In the genomic region with DNA sequence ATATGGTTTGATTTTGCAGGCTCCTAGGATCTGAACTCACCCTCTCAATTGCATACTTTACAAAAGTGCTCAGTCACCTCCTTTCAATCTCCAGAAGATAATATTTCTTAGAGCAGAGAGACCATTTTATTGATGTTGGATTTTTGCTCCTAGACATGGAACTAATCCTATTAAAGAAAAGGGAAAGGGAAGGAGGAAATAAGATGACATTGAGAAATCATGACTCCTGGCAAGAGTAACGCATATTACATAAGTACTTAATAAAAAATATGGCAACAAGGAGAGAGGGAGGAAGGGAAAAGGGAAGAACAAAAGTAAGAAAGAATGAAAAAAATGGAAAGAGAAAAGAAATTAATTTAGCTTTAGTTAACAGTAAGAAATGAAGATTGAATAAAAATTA, we compare ENCODE assay signal across 16 cellular contexts.
DNase-seq lines count a peak whose midpoint lies in the region; ATAC-seq, FAIRE-seq and TF ChIP-seq lines count a peak whose summit lies in the region.
"Had no signal": no experiment of that assay in that cellular context is flagged by ENCODE, and none has a peak within 500 bp of the region (broad histone marks: within the 10 kb centered on the region; RNA-seq: fewer than 3 reads in every experiment).

No MANE protein-coding gene starts in this region.

- H3K36me3 Mint-ChIP-seq in astrocyte (ENCODE audit: low read depth, unreplicated experiment), result no peaks in the 10 kb centered on the region
- no peaks in the 10 kb centered on the region for H3K36me3 Mint-ChIP-seq in GM23338 (ENCODE audit: low read depth)
- H3K36me3 Mint-ChIP-seq: CD14-positive monocyte; CD8-positive, alpha-beta T cell had no signal

- H3K27me3 ChIP-seq in left ventricle myocardium inferior (ENCODE audit: low read depth) (no peaks in the 10 kb centered on the region), right atrium auricular region (no peaks in the 10 kb centered on the region), astrocyte (ENCODE audit: insufficient read depth, low read length) (no peaks in the 10 kb centered on the region), GM23338 (ENCODE audit: insufficient read depth) (no peaks in the 10 kb centered on the region)

- no peak overlapping the region for H3K9ac ChIP-seq in astrocyte (ENCODE audit: low read length)
- H3K9ac ChIP-seq in kidney (ENCODE audit: low read length in 2 of 2), result no peak overlapping the region

- no peaks in the 10 kb centered on the region for H3K27me3 Mint-ChIP-seq in astrocyte (ENCODE audit: low read depth, unreplicated experiment)
- no peaks in the 10 kb centered on the region for H3K27me3 Mint-ChIP-seq in GM23338 (ENCODE audit: insufficient read depth, low read depth, poor library complexity)

- H3K4me1 Mint-ChIP-seq in astrocyte (ENCODE audit: low read depth, unreplicated experiment), result no peaks in the 10 kb centered on the region
- H3K4me1 Mint-ChIP-seq in GM23338, result no peaks in the 10 kb centered on the region
- H3K4me1 Mint-ChIP-seq: CD14-positive monocyte had no signal

- H3K4me2 ChIP-seq in astrocyte (ENCODE audit: low read length) (no peak overlapping the region), GM23338 (no peak overlapping the region)
- H3K4me2 ChIP-seq: A549 had no signal

- H3K4me1 ChIP-seq in left ventricle myocardium inferior (peaks cover 12% of the 10 kb centered on the region), right atrium auricular region (no peaks in the 10 kb centered on the region), astrocyte (ENCODE audit: insufficient read depth, low read length) (no peaks in the 10 kb centered on the region), kidney (ENCODE audit: control insufficient read depth in 1 of 2, insufficient read depth in 1 of 2, low read depth in 1 of 2, low read length in 2 of 2) (no peaks in the 10 kb centered on the region), GM23338 (ENCODE audit: insufficient read depth) (no peaks in the 10 kb centered on the region)
- H3K4me1 ChIP-seq: A549 had no signal

- H3K9me2 ChIP-seq in GM23338 (ENCODE audit: insufficient read depth), result no peaks in the 10 kb centered on the region

- H3K4me3 Mint-ChIP-seq in astrocyte (ENCODE audit: unreplicated experiment) (no peak overlapping the region), GM23338 (no peak overlapping the region)
- H3K4me3 Mint-ChIP-seq: CD14-positive monocyte; CD8-positive, alpha-beta T cell; H9 had no signal

- ATAC-seq in GM23338, result no peak
- ATAC-seq: A549; CD8-positive, alpha-beta T cell had no signal

- no peak for TF ChIP-seq CTCF in left ventricle myocardium inferior (IDR thresholded peaks at IDR 0.05; ENCODE audit: borderline replicate concordance)
- no peak for TF ChIP-seq CTCF in right atrium auricular region (IDR thresholded peaks at IDR 0.05)
- no peak for TF ChIP-seq CTCF in astrocyte (IDR thresholded peaks at IDR 0.05; ENCODE audit: insufficient read depth, low read depth, low read length)
- no peak for TF ChIP-seq CTCF in kidney (IDR thresholded peaks at IDR 0.05; ENCODE audit: borderline replicate concordance, extremely low read depth, insufficient read depth)
- no peak for TF ChIP-seq CTCF in GM23338 (conservative IDR thresholded peaks at IDR 0.05; ENCODE audit: low read depth in 2 of 2)

- H3K4me3 ChIP-seq in left ventricle myocardium inferior, result no peak overlapping the region
- no peak overlapping the region for H3K4me3 ChIP-seq in right atrium auricular region
- H3K4me3 ChIP-seq in astrocyte (ENCODE audit: insufficient read depth, low read depth, low read length), result no peak overlapping the region
- no peak overlapping the region for H3K4me3 ChIP-seq in kidney (ENCODE audit: low read length in 2 of 2)
- no peak overlapping the region for H3K4me3 ChIP-seq in GM23338
- H3K4me3 ChIP-seq: A549 had no signal

- intact Hi-C loops in left ventricle myocardium inferior (cut with micrococcal nuclease) (no loop called here), kidney (cut with DNase I) (no loop called here)

- H3K9me3 Mint-ChIP-seq in astrocyte (ENCODE audit: unreplicated experiment) (no peaks in the 10 kb centered on the region), GM23338 (no peaks in the 10 kb centered on the region)
- H3K9me3 Mint-ChIP-seq: CD8-positive, alpha-beta T cell; H9 had no signal

- H3K36me3 ChIP-seq in left ventricle myocardium inferior (no peaks in the 10 kb centered on the region), right atrium auricular region (no peaks in the 10 kb centered on the region), astrocyte (ENCODE audit: insufficient read depth, low read length) (no peaks in the 10 kb centered on the region), kidney (ENCODE audit: control insufficient read depth in 1 of 2, insufficient read depth in 2 of 2, low read length in 2 of 2) (no peaks in the 10 kb centered on the region), GM23338 (ENCODE audit: insufficient read depth) (no peaks in the 10 kb centered on the region)

- no peaks in the 10 kb centered on the region for H3K9me3 ChIP-seq in left ventricle myocardium inferior (replicated peaks)
- no peaks in the 10 kb centered on the region for H3K9me3 ChIP-seq in right atrium auricular region
- H3K9me3 ChIP-seq in astrocyte (ENCODE audit: insufficient read depth, low read depth, low read length), result no peaks in the 10 kb centered on the region
- no peaks in the 10 kb centered on the region for H3K9me3 ChIP-seq in kidney (ENCODE audit: control insufficient read depth in 1 of 2, low read length in 2 of 2)
- H3K9me3 ChIP-seq: A549 had no signal

- DNase-seq in left ventricle myocardium inferior, result no peak
- no peak for DNase-seq in right atrium auricular region (ENCODE audit: low spot score)
- peak; percentile 0 for DNase-seq in astrocyte (ENCODE audit: low read depth)
- no peak for DNase-seq in kidney
- DNase-seq in GM23338 (ENCODE audit: low spot score), result no peak
- DNase-seq in Kasumi-1 (lab: John Stamatoyannopoulos, UW), result no peak
- no peak for DNase-seq in activated CD4-positive, alpha-beta T cell treated with anti-CD3 and anti-CD28 coated beads, Interleukin-2, amount 50 U/mL, for 48 hours
- DNase-seq: CD8-positive, alpha-beta T cell; COR-L47; DND-41; GDM1; GOT3; H9 had no signal

- H3K27ac Mint-ChIP-seq in astrocyte (ENCODE audit: unreplicated experiment) (no peak overlapping the region), GM23338 (no peak overlapping the region)
- H3K27ac Mint-ChIP-seq: CD14-positive monocyte; CD8-positive, alpha-beta T cell; H9 had no signal

- H3K79me2 ChIP-seq in astrocyte (ENCODE audit: insufficient read depth, low read length) (no peaks in the 10 kb centered on the region), GM23338 (replicated peaks; ENCODE audit: insufficient read depth) (no peaks in the 10 kb centered on the region)

- H4K20me1 ChIP-seq in astrocyte (ENCODE audit: insufficient read depth, low read length), result no peaks in the 10 kb centered on the region
- no peaks in the 10 kb centered on the region for H4K20me1 ChIP-seq in GM23338 (replicated peaks; ENCODE audit: insufficient read depth)

- no peak for FAIRE-seq in astrocyte (lab: Jason Lieb, UNC)
- FAIRE-seq in kidney (lab: Jason Lieb, UNC), result peak; percentile 3
- FAIRE-seq: A549, GM12892 had no signal

- H3K27ac ChIP-seq in left ventricle myocardium inferior (replicated peaks) (peak overlapping the region; percentile 25), right atrium auricular region (no peak overlapping the region), astrocyte (ENCODE audit: low read depth, low read length) (no peak overlapping the region), kidney (ENCODE audit: low read depth in 2 of 2, low read length in 2 of 2) (no peak overlapping the region), GM23338 (ENCODE audit: low read depth) (no peak overlapping the region)
- H3K27ac ChIP-seq: A549 had no signal

- H2AFZ ChIP-seq in astrocyte (ENCODE audit: low read depth, low read length) (no peak overlapping the region), GM23338 (no peak overlapping the region)

- no peaks in the 10 kb centered on the region for H3F3A ChIP-seq in GM23338 (replicated peaks; ENCODE audit: low read depth)

TF ChIP-seq in GM23338, 12 proteins besides CTCF, POLR2A, EP300 and RAD21 (continues in another document):
- no peak for TF ChIP-seq EZH2 (IDR thresholded peaks at IDR 0.05; ENCODE audit: low read depth, unreplicated experiment)
- no peak for TF ChIP-seq JUNB (IDR thresholded peaks at IDR 0.05; ENCODE audit: unreplicated experiment)
- no peak for TF ChIP-seq CREB1 (CRISPR knock-in tag; IDR thresholded peaks at IDR 0.05; ENCODE audit: low read depth)
- TF ChIP-seq, protein P1, sequence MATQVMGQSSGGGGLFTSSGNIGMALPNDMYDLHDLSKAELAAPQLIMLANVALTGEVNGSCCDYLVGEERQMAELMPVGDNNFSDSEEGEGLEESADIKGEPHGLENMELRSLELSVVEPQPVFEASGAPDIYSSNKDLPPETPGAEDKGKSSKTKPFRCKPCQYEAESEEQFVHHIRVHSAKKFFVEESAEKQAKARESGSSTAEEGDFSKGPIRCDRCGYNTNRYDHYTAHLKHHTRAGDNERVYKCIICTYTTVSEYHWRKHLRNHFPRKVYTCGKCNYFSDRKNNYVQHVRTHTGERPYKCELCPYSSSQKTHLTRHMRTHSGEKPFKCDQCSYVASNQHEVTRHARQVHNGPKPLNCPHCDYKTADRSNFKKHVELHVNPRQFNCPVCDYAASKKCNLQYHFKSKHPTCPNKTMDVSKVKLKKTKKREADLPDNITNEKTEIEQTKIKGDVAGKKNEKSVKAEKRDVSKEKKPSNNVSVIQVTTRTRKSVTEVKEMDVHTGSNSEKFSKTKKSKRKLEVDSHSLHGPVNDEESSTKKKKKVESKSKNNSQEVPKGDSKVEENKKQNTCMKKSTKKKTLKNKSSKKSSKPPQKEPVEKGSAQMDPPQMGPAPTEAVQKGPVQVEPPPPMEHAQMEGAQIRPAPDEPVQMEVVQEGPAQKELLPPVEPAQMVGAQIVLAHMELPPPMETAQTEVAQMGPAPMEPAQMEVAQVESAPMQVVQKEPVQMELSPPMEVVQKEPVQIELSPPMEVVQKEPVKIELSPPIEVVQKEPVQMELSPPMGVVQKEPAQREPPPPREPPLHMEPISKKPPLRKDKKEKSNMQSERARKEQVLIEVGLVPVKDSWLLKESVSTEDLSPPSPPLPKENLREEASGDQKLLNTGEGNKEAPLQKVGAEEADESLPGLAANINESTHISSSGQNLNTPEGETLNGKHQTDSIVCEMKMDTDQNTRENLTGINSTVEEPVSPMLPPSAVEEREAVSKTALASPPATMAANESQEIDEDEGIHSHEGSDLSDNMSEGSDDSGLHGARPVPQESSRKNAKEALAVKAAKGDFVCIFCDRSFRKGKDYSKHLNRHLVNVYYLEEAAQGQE (IDR thresholded peaks at IDR 0.05; ENCODE audit: unreplicated experiment), result no peak
- TF ChIP-seq POLR2AphosphoS5 (IDR thresholded peaks at IDR 0.05; ENCODE audit: low read depth), result no peak
- no peak for TF ChIP-seq ZNF114 (CRISPR knock-in tag; IDR thresholded peaks at IDR 0.05)
- no peak for TF ChIP-seq EZH2phosphoT487 (IDR thresholded peaks at IDR 0.05; ENCODE audit: unreplicated experiment)
